Comparison of ENCODE assay signal across 27 cellular contexts in the genomic region with DNA sequence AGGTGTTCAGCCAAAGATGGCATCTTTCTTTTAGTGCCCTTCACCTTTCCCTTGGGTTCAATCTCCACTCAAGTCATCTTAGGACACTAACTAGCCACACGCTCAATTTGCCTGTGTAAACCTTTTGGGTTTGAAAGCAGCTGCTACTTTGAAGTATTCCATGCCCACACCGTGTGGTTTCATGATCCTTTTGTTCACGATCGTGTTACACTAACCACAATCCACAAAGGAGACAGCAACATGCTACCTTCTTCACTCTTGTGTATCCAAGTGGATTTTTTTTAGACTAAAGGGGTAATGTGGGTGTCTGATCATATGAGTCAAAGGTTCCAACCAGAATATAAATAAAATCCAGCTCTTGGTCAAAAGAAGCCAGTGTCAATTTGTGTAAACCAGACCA.
DNase-seq lines count a peak whose midpoint lies in the region; ATAC-seq, FAIRE-seq and TF ChIP-seq lines count a peak whose summit lies in the region.
"Had no signal": no experiment of that assay in that cellular context is flagged by ENCODE, and none has a peak within 500 bp of the region (broad histone marks: within the 10 kb centered on the region; RNA-seq: fewer than 3 reads in every experiment).

No MANE protein-coding gene starts in this region.

- H3K36me3 Mint-ChIP-seq in MCF 10A (ENCODE audit: insufficient read depth, unreplicated experiment) (no peaks in the 10 kb centered on the region), Calu3 (ENCODE audit: insufficient read depth, unreplicated experiment) (no peaks in the 10 kb centered on the region)
- H3K36me3 Mint-ChIP-seq: activated naive CD8-positive, alpha-beta T cell; CD4-positive, alpha-beta memory T cell; immature natural killer cell had no signal

- H3K9me3 ChIP-seq in mammary epithelial cell (replicated peaks; ENCODE audit: insufficient read depth, low read length) (no peaks in the 10 kb centered on the region), lower lobe of right lung (no peaks in the 10 kb centered on the region)
- H3K9me3 ChIP-seq: stomach, uterus had no signal

- no peaks in the 10 kb centered on the region for H3K4me1 Mint-ChIP-seq in MCF 10A (ENCODE audit: insufficient read depth, unreplicated experiment)
- peaks cover 11% of the 10 kb centered on the region for H3K4me1 Mint-ChIP-seq in Calu3 (ENCODE audit: low read depth, unreplicated experiment)
- H3K4me1 Mint-ChIP-seq: immature natural killer cell, nephron progenitor cell had no signal

- no peaks in the 10 kb centered on the region for H3K36me3 ChIP-seq in mammary epithelial cell (ENCODE audit: insufficient read depth, low read length)
- H3K36me3 ChIP-seq in bronchial epithelial cell (ENCODE audit: control insufficient read depth, insufficient read depth, low read length): no peaks in the 10 kb centered on the region
- H3K36me3 ChIP-seq in lower lobe of right lung: no peaks in the 10 kb centered on the region
- H3K36me3 ChIP-seq: cardiac muscle cell, stomach, uterus had no signal

- H3K4me3 Mint-ChIP-seq in MCF 10A (ENCODE audit: unreplicated experiment) (no peak overlapping the region), Calu3 (ENCODE audit: low read depth, unreplicated experiment) (no peak overlapping the region)
- H3K4me3 Mint-ChIP-seq: activated naive CD8-positive, alpha-beta T cell; CD4-positive, alpha-beta memory T cell; immature natural killer cell; nephron progenitor cell had no signal

- H3K4me2 ChIP-seq in mammary epithelial cell (ENCODE audit: insufficient read depth, low read depth, low read length): no peak overlapping the region

- CTCF ChIA-PET in mammary epithelial cell (lab: Charles Lee; ENCODE audit: low non-redundant PET) (interaction anchor here (0.6 kb wide), 1 partner anchor 464 kb away, joined by 4 read pairs; no protein-coding TSS in a partner anchor), MCF 10A (lab: Yijun Ruan, JAX) (interaction anchor here (0.6 to 0.7 kb wide), 2 partner anchors 1060 to 1205 kb away, joined by 3 to 4 read pairs; no protein-coding TSS in a partner anchor), Calu3 (lab: Charles Lee) (interaction anchor here (0.6 kb wide), 1 partner anchor 36 kb away, joined by 3 read pairs; no protein-coding TSS in a partner anchor)

- peak; percentile 32 for FAIRE-seq in bronchial epithelial cell (lab: Jason Lieb, UNC)
- FAIRE-seq: GM12892 had no signal

- no peak overlapping the region for H3K9ac ChIP-seq in mammary epithelial cell (ENCODE audit: insufficient read depth, low read length)

- whole genome bisulfite sequencing in mammary epithelial cell (ENCODE audit: low coverage, missing lambda C conversion rate): 69% methylated on average over 4 of the region's 4 CpGs

- H2AFZ ChIP-seq in mammary epithelial cell (ENCODE audit: low read depth, low read length): no peak overlapping the region

- POLR2A ChIA-PET in MCF 10A (lab: Yijun Ruan, JAX): no interaction called here

- no peak overlapping the region for H3K27ac Mint-ChIP-seq in MCF 10A (ENCODE audit: low read depth, unreplicated experiment)
- H3K27ac Mint-ChIP-seq in Calu3 (ENCODE audit: unreplicated experiment): no peak overlapping the region
- H3K27ac Mint-ChIP-seq: activated naive CD8-positive, alpha-beta T cell; CD4-positive, alpha-beta memory T cell; immature natural killer cell; nephron progenitor cell had no signal

- peaks cover 14% of the 10 kb centered on the region for H3K9me3 Mint-ChIP-seq in MCF 10A (ENCODE audit: unreplicated experiment)
- H3K9me3 Mint-ChIP-seq in Calu3 (ENCODE audit: low read depth, unreplicated experiment): peaks cover 2% of the 10 kb centered on the region
- H3K9me3 Mint-ChIP-seq: CD4-positive, alpha-beta memory T cell; nephron progenitor cell had no signal

- H3K79me2 ChIP-seq in mammary epithelial cell (ENCODE audit: insufficient read depth, low read length): no peaks in the 10 kb centered on the region

- H3K27me3 Mint-ChIP-seq in MCF 10A (ENCODE audit: insufficient read depth, unreplicated experiment) (peaks cover 22% of the 10 kb centered on the region), Calu3 (ENCODE audit: unreplicated experiment) (peaks cover 8% of the 10 kb centered on the region)

- dilution Hi-C loops in mammary epithelial cell (cut with HindIII; ENCODE audit: low sequenced_read_pairs): no loop called here

- H4K20me1 ChIP-seq in mammary epithelial cell (ENCODE audit: insufficient read depth, low read length): no peaks in the 10 kb centered on the region

- no peak overlapping the region for H3K4me3 ChIP-seq in mammary epithelial cell (replicated peaks in 1 of 3; ENCODE audit: insufficient read depth in 1 of 3, low read depth in 2 of 3, low read length in 3 of 3)
- no peak overlapping the region for H3K4me3 ChIP-seq in bronchial epithelial cell (ENCODE audit: low read depth, low read length)
- H3K4me3 ChIP-seq in lower lobe of right lung: no peak overlapping the region
- H3K4me3 ChIP-seq: cardiac muscle cell, dorsolateral prefrontal cortex, stomach, uterus had no signal

- H3K4me1 ChIP-seq in mammary epithelial cell (ENCODE audit: insufficient read depth, low read length) (no peaks in the 10 kb centered on the region), lower lobe of right lung (no peaks in the 10 kb centered on the region)
- H3K4me1 ChIP-seq: stomach, uterus had no signal

- BruUV-seq in mammary epithelial cell (replicated peaks; lab: Mats Ljungman, UMichigan) (no TSS peak), MCF 10A (replicated peaks; lab: Mats Ljungman, UMichigan) (no TSS peak), Calu3 (replicated peaks; lab: Mats Ljungman, UMichigan) (no TSS peak)

- ATAC-seq in GM18909 (IDR thresholded peaks at IDR 0.05; ENCODE audit: poor library complexity, unreplicated experiment) (no peak), lower lobe of right lung (no peak)

- intact Hi-C loops in mammary epithelial cell (cut with micrococcal nuclease): no loop called here
- intact Hi-C loops in MCF 10A (cut with micrococcal nuclease): no loop called here
- intact Hi-C loops in Calu3 (cut with micrococcal nuclease; ENCODE audit: unreplicated experiment): no loop called here
- intact Hi-C loops in lower lobe of right lung (cut with DNase I): no loop called here

- no peaks in the 10 kb centered on the region for H3K27me3 ChIP-seq in mammary epithelial cell (ENCODE audit: insufficient read depth, low read length)
- peaks cover 2% of the 10 kb centered on the region for H3K27me3 ChIP-seq in bronchial epithelial cell (ENCODE audit: control insufficient read depth, insufficient read depth, low read length)
- no peaks in the 10 kb centered on the region for H3K27me3 ChIP-seq in lower lobe of right lung (ENCODE audit: low read depth)
- H3K27me3 ChIP-seq: cardiac muscle cell, dorsolateral prefrontal cortex, stomach, uterus had no signal

- DNase-seq in mammary epithelial cell (peak; percentile 31), MCF 10A (ENCODE audit: unreplicated experiment) (no peak), NCI-H510A (lab: John Stamatoyannopoulos, UW) (peak; percentile 5), bronchial epithelial cell (ENCODE audit: low read depth) (no peak), Calu3 (no peak), lower lobe of right lung (no peak)
- no peak for DNase-seq in activated CD8-positive, alpha-beta memory T cell treated with anti-CD3 and anti-CD28 coated beads, Interleukin-2, amount 50 U/mL, for 48 hours
- DNase-seq: activated CD4-positive, alpha-beta T cell treated with anti-CD3 and anti-CD28 coated beads for 4 hours; activated T-cell treated with anti-CD3 and anti-CD28 coated beads for 4 hours; CD4-positive, alpha-beta memory T cell; dorsolateral prefrontal cortex; GF-D8; glutamatergic neuron; GOT3; immature natural killer cell; mesendoderm; NCI-H1694; nephron progenitor cell; retina; SIG-M5; stimulated activated CD4-positive, alpha-beta T cell treated with anti-CD3 and anti-CD28 coated beads, Interleukin-15, amount 100 ng/mL, for 24 hours; stomach; uterus had no signal

- TF ChIP-seq CTCF in mammary epithelial cell (conservative IDR thresholded peaks at IDR 0.05 in 1 of 2, IDR thresholded peaks at IDR 0.05 in 1 of 2; ENCODE audit: extremely low read depth in 1 of 2, insufficient read depth in 1 of 2, low read depth in 1 of 2, low read length in 2 of 2) (no peak), MCF 10A (IDR thresholded peaks at IDR 0.05; ENCODE audit: unreplicated experiment) (no peak), bronchial epithelial cell (IDR thresholded peaks at IDR 0.05; ENCODE audit: insufficient read depth, low read length, severe bottlenecking) (no peak), Calu3 (IDR thresholded peaks at IDR 0.05; ENCODE audit: unreplicated experiment) (no peak), lower lobe of right lung (IDR thresholded peaks at IDR 0.05) (no peak)

- in situ Hi-C loops in mammary epithelial cell (cut with MboI; ENCODE audit: low sequenced_read_pairs in 2 of 2): no loop called here

- no peak overlapping the region for H3K27ac ChIP-seq in mammary epithelial cell (ENCODE audit: insufficient read depth, low read depth, low read length)
- no peak overlapping the region for H3K27ac ChIP-seq in lower lobe of right lung
- H3K27ac ChIP-seq: cardiac muscle cell, dorsolateral prefrontal cortex, stomach, uterus had no signal

Comparison
In these comparisons a context has a peak if more than half of its experiments do, and no peak if none do; other contexts are left out.
1. DNase-seq: peak in mammary epithelial cell (single experiment) and NCI-H510A (single experiment); none in MCF 10A (single experiment), bronchial epithelial cell (single experiment), Calu3 (single experiment), activated CD8-positive, alpha-beta memory T cell treated with anti-CD3 and anti-CD28 coated beads, Interleukin-2, amount 50 U/mL, for 48 hours (single experiment) and lower lobe of right lung (single experiment).